ENCODE assay signal across 34 cellular contexts in genomic region chr4:183557611-183558010, GRCh38.
"Had no signal": no experiment of that assay in that cellular context is flagged by ENCODE, and none has a peak within 500 bp of the region (broad histone marks: within the 10 kb centered on the region; RNA-seq: fewer than 3 reads in every experiment).

No MANE protein-coding gene starts in this region.

- H3K27me3 ChIP-seq: MG63 had no signal

- H3K9me3 ChIP-seq: MG63 had no signal

- DNase-seq: Karpas-422, Kasumi-1, MG63, MM.1S, MV-4-11, NCI-H1048, NCI-H1092, NCI-H1092 treated with DMSO at 0.1 percent for 48 hours, NCI-H1105, NCI-H1105 treated with DMSO at 0.1 percent for 48 hours, NCI-H1417, NCI-H1417 treated with DMSO at 0.1 percent for 48 hours, NCI-H1436, NCI-H1436 treated with DMSO at 0.1 percent for 48 hours, NCI-H146, NCI-H1694, NCI-H1694 treated with DMSO at 0.1 percent for 48 hours, NCI-H187, NCI-H187 treated with DMSO at 0.1 percent for 48 hours, NCI-H1930, NCI-H2029, NCI-H2029 treated with DMSO at 0.1 percent for 48 hours, NCI-H2081, NCI-H2081 treated with DMSO at 0.1 percent for 48 hours, NCI-H2107, NCI-H2171, NCI-H2171 treated with DMSO at 0.1 percent for 48 hours, NCI-H2227 treated with DMSO at 0.1 percent for 48 hours, NCI-H226, NCI-H345, NCI-H446, NCI-H446 treated with DMSO at 0.1 percent for 48 hours, NCI-H510A had no signal

- H3K4me2 ChIP-seq: KMS-11 had no signal

- H3K9ac ChIP-seq: KMS-11 had no signal

- H3K36me3 ChIP-seq: MG63 had no signal

- H3K4me3 ChIP-seq: MG63 had no signal

- H3K27ac ChIP-seq: KMS-11 had no signal
